In genomic region chr12:13534645-13535398, GRCh38 we compare ENCODE assay signal across 8 cellular contexts.
DNase-seq lines count a peak whose midpoint lies in the region; ATAC-seq and TF ChIP-seq lines count a peak whose summit lies in the region.
"Had no signal": no experiment of that assay in that cellular context is flagged by ENCODE, and none has a peak within 500 bp of the region (broad histone marks: within the 10 kb centered on the region; RNA-seq: fewer than 3 reads in every experiment).

No MANE protein-coding gene starts in this region.

- H3K27me3 ChIP-seq in HUES64 (ENCODE audit: insufficient read depth, low read length), result no peaks in the 10 kb centered on the region
- no peaks in the 10 kb centered on the region; the same call in 1 of the 2 replicates for H3K27me3 ChIP-seq in SK-N-SH (ENCODE audit: insufficient read depth)

- H3K4me3 ChIP-seq in HUES64 (ENCODE audit: low read length) (peak overlapping the region; percentile 40), SK-N-SH (ENCODE audit: low read depth in 2 of 2, low read length in 1 of 2) (peak overlapping the region in 1 of 2 experiments; percentile 44; a peak in 1 of 4 replicates)

- no peaks in the 10 kb centered on the region for H3K79me2 ChIP-seq in SK-N-SH (ENCODE audit: insufficient read depth)

- no peaks in the 10 kb centered on the region for H4K20me1 ChIP-seq in SK-N-SH (ENCODE audit: insufficient read depth)

- TF ChIP-seq CTCF in SK-N-SH (IDR thresholded peaks at IDR 0.05), result peak; percentile 92

- POLR2A ChIA-PET in SK-N-SH (lab: Yijun Ruan, JAX), result no interaction called here

- H3K36me3 ChIP-seq in ES-I3 (ENCODE audit: insufficient read depth, low read length) (no peaks in the 10 kb centered on the region), HUES64 (ENCODE audit: insufficient read depth, low read length) (no peaks in the 10 kb centered on the region), SK-N-SH (replicated peaks in 1 of 2; ENCODE audit: control insufficient read depth in 1 of 2, insufficient read depth in 2 of 2, low read length in 1 of 2) (no peaks in the 10 kb centered on the region)

- no peaks in the 10 kb centered on the region for H3K9me3 Mint-ChIP-seq in memory B cell
- H3K9me3 Mint-ChIP-seq in stimulated activated naive B cell treated with anti-CD40 and anti-IgM and Interleukin-4, amounts not matched to agents 10 μg/mL and 1 μg/mL and 100 μg/mL, for 72 hours, result no peaks in the 10 kb centered on the region

- no peak for ATAC-seq in memory B cell (ENCODE audit: low read depth)
- no peak for ATAC-seq in stimulated activated naive B cell treated with anti-CD40 and anti-IgM and Interleukin-4, amounts not matched to agents 10 μg/mL and 1 μg/mL and 100 μg/mL, for 72 hours (replicated peaks)
- no peak for ATAC-seq in GM21825 (IDR thresholded peaks at IDR 0.05; ENCODE audit: unreplicated experiment)

- no peaks in the 10 kb centered on the region for H3K9me2 ChIP-seq in SK-N-SH

- H3K27ac Mint-ChIP-seq in memory B cell, result peak overlapping the region; percentile 93
- H3K27ac Mint-ChIP-seq in stimulated activated naive B cell treated with anti-CD40 and anti-IgM and Interleukin-4, amounts not matched to agents 10 μg/mL and 1 μg/mL and 100 μg/mL, for 72 hours, result no peak overlapping the region
- H3K27ac Mint-ChIP-seq: activated naive CD8-positive, alpha-beta T cell had no signal

- WGBS in HUES64, result 41% methylated on average over 8 of the region's 8 CpGs
- WGBS in SK-N-SH (ENCODE audit: low lambda C conversion rate), result 19% methylated on average over 8 of the region's 8 CpGs

- no peaks in the 10 kb centered on the region for H3F3A ChIP-seq in SK-N-SH (replicated peaks; ENCODE audit: insufficient read depth)

- H3K4me1 ChIP-seq in ES-I3 (ENCODE audit: insufficient read depth, low read length) (peaks cover 3% of the 10 kb centered on the region; the same call in 1 of the 2 replicates), HUES64 (ENCODE audit: insufficient read depth, low read length) (peaks cover 6% of the 10 kb centered on the region; the same call in 1 of the 2 replicates), SK-N-SH (ENCODE audit: control insufficient read depth in 1 of 2, insufficient read depth in 2 of 2, low read depth in 1 of 2, low read length in 1 of 2) (no peaks in the 10 kb centered on the region)

- peaks cover 38% of the 10 kb centered on the region for H3K4me1 Mint-ChIP-seq in memory B cell
- H3K4me1 Mint-ChIP-seq in stimulated activated naive B cell treated with anti-CD40 and anti-IgM and Interleukin-4, amounts not matched to agents 10 μg/mL and 1 μg/mL and 100 μg/mL, for 72 hours, result peaks cover 34 to 52% of the 10 kb centered on the region in 2 donors

- no peaks in the 10 kb centered on the region for H3K9me3 ChIP-seq in ES-I3 (ENCODE audit: control insufficient read depth, insufficient read depth, low read length)
- no peaks in the 10 kb centered on the region for H3K9me3 ChIP-seq in HUES64 (ENCODE audit: insufficient read depth, low read depth, low read length)
- H3K9me3 ChIP-seq in SK-N-SH, result no peaks in the 10 kb centered on the region

- H3K9ac ChIP-seq in ES-I3 (ENCODE audit: low read depth, low read length) (peak overlapping the region; percentile 37; the same call in 1 of the 2 replicates), HUES64 (ENCODE audit: low read depth, low read length) (peak overlapping the region; percentile 45; the same call in 1 of the 2 replicates), SK-N-SH (no peak overlapping the region)

- no peak overlapping the region for H3K4me3 Mint-ChIP-seq in memory B cell
- H3K4me3 Mint-ChIP-seq in stimulated activated naive B cell treated with anti-CD40 and anti-IgM and Interleukin-4, amounts not matched to agents 10 μg/mL and 1 μg/mL and 100 μg/mL, for 72 hours, result no peak overlapping the region
- H3K4me3 Mint-ChIP-seq: activated naive CD8-positive, alpha-beta T cell had no signal

- peak; percentile 39 for DNase-seq in SK-N-SH
- DNase-seq in ecto neural progenitor cell (ENCODE audit: low spot score), result peak; percentile 95
- DNase-seq in memory B cell (ENCODE audit: low spot score in 2 of 2), result peak; percentile 34 to 46
- peak; percentile 31 for DNase-seq in stimulated activated naive B cell treated with anti-CD40 and anti-IgM and Interleukin-4, amounts not matched to agents 10 μg/mL and 1 μg/mL and 100 μg/mL, for 72 hours

- no peaks in the 10 kb centered on the region for H3K36me3 Mint-ChIP-seq in memory B cell
- no peaks in the 10 kb centered on the region for H3K36me3 Mint-ChIP-seq in stimulated activated naive B cell treated with anti-CD40 and anti-IgM and Interleukin-4, amounts not matched to agents 10 μg/mL and 1 μg/mL and 100 μg/mL, for 72 hours
- H3K36me3 Mint-ChIP-seq: activated naive CD8-positive, alpha-beta T cell had no signal

- H3K27ac ChIP-seq in HUES64 (ENCODE audit: low read depth, low read length) (no peak overlapping the region), SK-N-SH (ENCODE audit: low read depth in 2 of 2, low read length in 1 of 2) (no peak overlapping the region)

- CTCF ChIA-PET in SK-N-SH (lab: Yijun Ruan, JAX), result interaction anchor here (0.5 to 3.4 kb wide), 37 partner anchors 9 to 278 kb away, joined by 3 to 32 read pairs (median 5); no protein-coding TSS in a partner anchor

- no peak overlapping the region for H3K4me2 ChIP-seq in SK-N-SH

- no peak for TF ChIP-seq EP300 in SK-N-SH (IDR thresholded peaks at IDR 0.05; ENCODE audit: borderline replicate concordance in 1 of 2, low read depth in 1 of 2, low read length in 1 of 2)

- H2AFZ ChIP-seq in SK-N-SH (ENCODE audit: low read depth), result no peak overlapping the region

- TF ChIP-seq RAD21 in SK-N-SH (IDR thresholded peaks at IDR 0.05; ENCODE audit: low read length), result peak; percentile 72

- H3K27me3 Mint-ChIP-seq in memory B cell, result no peaks in the 10 kb centered on the region
- no peaks in the 10 kb centered on the region for H3K27me3 Mint-ChIP-seq in stimulated activated naive B cell treated with anti-CD40 and anti-IgM and Interleukin-4, amounts not matched to agents 10 μg/mL and 1 μg/mL and 100 μg/mL, for 72 hours

TF ChIP-seq in SK-N-SH, 30 proteins besides CTCF, POLR2A, EP300 and RAD21:
- TF ChIP-seq RXRA (IDR thresholded peaks at IDR 0.05; ENCODE audit: borderline replicate concordance, low read depth) (no peak), ZBTB33 (IDR thresholded peaks at IDR 0.05; ENCODE audit: borderline replicate concordance, low read depth) (no peak), CHD2 (IDR thresholded peaks at IDR 0.05; ENCODE audit: low read length, partially characterized antibody) (no peak), YY1 (IDR thresholded peaks at IDR 0.05; ENCODE audit: low read depth) (no peak), SMC3 (IDR thresholded peaks at IDR 0.05; ENCODE audit: low read depth, low read length) (peak; percentile 50), REST (IDR thresholded peaks at IDR 0.05; ENCODE audit: low read depth, low read length) (no peak), MAX (IDR thresholded peaks at IDR 0.05; ENCODE audit: low read depth) (no peak), TAF1 (IDR thresholded peaks at IDR 0.05; ENCODE audit: borderline replicate concordance, low read depth, low read length) (no peak)

Comparison
In these comparisons a context has a peak if more than half of its experiments do, and no peak if none do; other contexts are left out.
1. DNase-seq: peak in every context shown above with its lines; median percentile 95 in ecto neural progenitor cell; 40 in memory B cell; 39 in SK-N-SH; 31 in stimulated activated naive B cell treated with anti-CD40 and anti-IgM and Interleukin-4, amounts not matched to agents 10 μg/mL and 1 μg/mL and 100 μg/mL, for 72 hours.